Comparison of ENCODE assay signal across 21 cellular contexts in genomic region chr5:27158775-27159174, GRCh38.
A peak's percentile ranks its signal among the peaks of the same experiment; 100 is the strongest.
DNase-seq lines count a peak whose midpoint lies in the region; ATAC-seq, FAIRE-seq and TF ChIP-seq lines count a peak whose summit lies in the region.
"Had no signal": no experiment of that assay in that cellular context is flagged by ENCODE, and none has a peak within 500 bp of the region (broad histone marks: within the 10 kb centered on the region; RNA-seq: fewer than 3 reads in every experiment).

No MANE protein-coding gene starts in this region.

- FAIRE-seq in RCC 7860 (lab: Jason Lieb, UNC): no peak
- FAIRE-seq: H54 had no signal

- in situ Hi-C loops in ACHN (cut with HindIII; ENCODE audit: low pct_ligation_motif_present, low pct_unique_long_range_greater_than_20kb, low sequenced_read_pairs): no loop called here

- H3K27me3 ChIP-seq in foreskin keratinocyte (no peaks in the 10 kb centered on the region), upper lobe of right lung (no peaks in the 10 kb centered on the region)
- H3K27me3 ChIP-seq: BLaER1 treated with 17β-estradiol and CSF1 and Interleukin-3, amounts not matched to agents 10 nM and 100 nM had no signal

- H3K27ac ChIP-seq in foreskin keratinocyte (no peak overlapping the region), upper lobe of right lung (no peak overlapping the region)
- H3K27ac ChIP-seq: BLaER1 treated with 17β-estradiol and CSF1 and Interleukin-3, amounts not matched to agents 10 nM and 100 nM had no signal

- peak; percentile 69 for ATAC-seq in foreskin keratinocyte
- ATAC-seq in GM18520 (IDR thresholded peaks at IDR 0.05; ENCODE audit: unreplicated experiment): no peak
- no peak for ATAC-seq in upper lobe of right lung

- TF ChIP-seq CTCF in foreskin keratinocyte (conservative IDR thresholded peaks at IDR 0.05): no peak
- TF ChIP-seq CTCF in upper lobe of right lung (IDR thresholded peaks at IDR 0.05): no peak

- H3K4me1 ChIP-seq in foreskin keratinocyte (no peaks in the 10 kb centered on the region), upper lobe of right lung (no peaks in the 10 kb centered on the region)
- H3K4me1 ChIP-seq: BLaER1 treated with 17β-estradiol and CSF1 and Interleukin-3, amounts not matched to agents 10 nM and 100 nM; Caco-2 had no signal

- intact Hi-C loops in upper lobe of right lung (cut with DNase I): no loop called here

- H3K9me3 ChIP-seq in upper lobe of right lung: peaks cover 4% of the 10 kb centered on the region

- no peak overlapping the region for H3K4me3 ChIP-seq in upper lobe of right lung
- H3K4me3 ChIP-seq: BLaER1 treated with 17β-estradiol and CSF1 and Interleukin-3, amounts not matched to agents 10 nM and 100 nM had no signal

- H3K36me3 ChIP-seq in upper lobe of right lung: no peaks in the 10 kb centered on the region
- H3K36me3 ChIP-seq: BLaER1 treated with 17β-estradiol and CSF1 and Interleukin-3, amounts not matched to agents 10 nM and 100 nM had no signal

- DNase-seq in RCC 7860 (ENCODE audit: low spot score) (peak; percentile 47), astrocyte of the hippocampus (ENCODE audit: low read depth, low spot score) (peak; percentile 9), foreskin keratinocyte (peak; percentile 57 to 80), stromal cell of bone marrow (ENCODE audit: low read depth) (peak; percentile 7), ACHN (no peak), upper lobe of right lung (no peak)
- DNase-seq: Caco-2; CD4-positive, alpha-beta memory T cell; DMS 273 treated with DMSO at 0.1 percent for 48 hours; DMS79 treated with DMSO at 0.1 percent for 48 hours; Kasumi-1; MM.1S; NCI-H1092; NCI-H1436; NCI-H187 treated with DMSO at 0.1 percent for 48 hours; NCI-H2107; NCI-H510A treated with DMSO at 0.1 percent for 48 hours; NCI-H748 treated with DMSO at 0.1 percent for 48 hours had no signal

Comparison
In these comparisons a context has a peak if more than half of its experiments do, and no peak if none do; other contexts are left out.
1. DNase-seq: peak in RCC 7860 (single experiment), astrocyte of the hippocampus (single experiment), foreskin keratinocyte (2 of 2) and stromal cell of bone marrow (single experiment); none in ACHN (single experiment) and upper lobe of right lung (single experiment).